Comparison of ENCODE assay signal across 20 cellular contexts in genomic region chr9:12060811-12061210, GRCh38.
DNase-seq lines count a peak whose midpoint lies in the region; ATAC-seq, FAIRE-seq and TF ChIP-seq lines count a peak whose summit lies in the region.
"Had no signal": no experiment of that assay in that cellular context is flagged by ENCODE, and none has a peak within 500 bp of the region (broad histone marks: within the 10 kb centered on the region; RNA-seq: fewer than 3 reads in every experiment).

No MANE protein-coding gene starts in this region.

- no peak overlapping the region for H3K4me3 Mint-ChIP-seq in activated T-helper 17 cell treated with anti-CD3 and anti-CD28 coated beads, Interleukin-2, amount 50 U/mL, for 72 hours
- H3K4me3 Mint-ChIP-seq: CD14-positive monocyte; CD4-positive, alpha-beta memory T cell; HFFc6 had no signal

- FAIRE-seq in HepG2 (lab: Jason Lieb, UNC), result no peak
- no peak for FAIRE-seq in bronchial epithelial cell (lab: Jason Lieb, UNC)
- FAIRE-seq: HTR-8/SVneo had no signal

- H3K4me2 ChIP-seq in HepG2 (ENCODE audit: low read depth, low read length), result no peak overlapping the region
- H3K4me2 ChIP-seq: BLaER1 had no signal

- CTCF ChIA-PET in HepG2 (lab: Yijun Ruan, JAX; ENCODE audit: low intra/inter-chr PET ratio, low total read pairs), result no interaction called here

- H3K27ac Mint-ChIP-seq in activated T-helper 17 cell treated with anti-CD3 and anti-CD28 coated beads, Interleukin-2, amount 50 U/mL, for 72 hours, result no peak overlapping the region
- H3K27ac Mint-ChIP-seq: CD14-positive monocyte; CD4-positive, alpha-beta memory T cell; HFFc6 had no signal

- intact Hi-C loops in HepG2 (cut with micrococcal nuclease; ENCODE audit: unreplicated experiment), result no loop called here

- no peaks in the 10 kb centered on the region for H3K79me2 ChIP-seq in HepG2 (ENCODE audit: insufficient read depth, low read length)

- DNase-seq in HepG2 (ENCODE audit: low spot score) (no peak), bronchial epithelial cell (ENCODE audit: low read depth) (peak; percentile 1), foreskin melanocyte (peak; percentile 36), SKM-1 (lab: John Stamatoyannopoulos, UW; ENCODE audit: unreplicated experiment) (no peak)
- no peak for DNase-seq in stimulated activated naive CD8-positive, alpha-beta T cell treated with anti-CD3 and anti-CD28 coated beads, Interleukin-15, Interleukin-2, amounts not matched to agents 100 U/mL and 50 U/mL, for 24 hours
- DNase-seq: 8988T; Calu3; CD4-positive, alpha-beta memory T cell; DMS79 treated with DMSO at 0.1 percent for 48 hours; GF-D8; GOT3; H7; HFFc6 had no signal

- POLR2A ChIA-PET in HepG2 (lab: Yijun Ruan, JAX), result no interaction called here

- TF ChIP-seq POLR2A in HepG2 (IDR thresholded peaks at IDR 0.05; ENCODE audit: insufficient read depth in 1 of 2, low read depth in 2 of 2, low read length in 2 of 2), result no peak

- peaks cover 24% of the 10 kb centered on the region for H3K9me3 Mint-ChIP-seq in activated T-helper 17 cell treated with anti-CD3 and anti-CD28 coated beads, Interleukin-2, amount 50 U/mL, for 72 hours

- TF ChIP-seq EP300 in HepG2 (IDR thresholded peaks at IDR 0.05; ENCODE audit: low read depth in 2 of 2, low read length in 2 of 2), result no peak
- TF ChIP-seq EP300 in HepG2 (CRISPR knock-in tag; IDR thresholded peaks at IDR 0.05; ENCODE audit: borderline replicate concordance), result no peak

- H3K4me1 ChIP-seq in liver (ENCODE audit: control insufficient read depth in 4 of 4, insufficient read depth in 4 of 4, low read length in 3 of 4) (no peaks in the 10 kb centered on the region), HepG2 (ENCODE audit: insufficient read depth, low read length) (no peaks in the 10 kb centered on the region)
- H3K4me1 ChIP-seq: BLaER1 had no signal

- H3K9ac ChIP-seq in liver (ENCODE audit: low read depth in 1 of 2, low read length in 2 of 2) (no peak overlapping the region), HepG2 (ENCODE audit: insufficient read depth, low read depth, low read length) (no peak overlapping the region)
- H3K9ac ChIP-seq: BLaER1 had no signal

- no peaks in the 10 kb centered on the region for H3K27me3 ChIP-seq in liver (ENCODE audit: control insufficient read depth in 4 of 4, insufficient read depth in 4 of 4, low read length in 3 of 4)
- H3K27me3 ChIP-seq in HepG2 (ENCODE audit: control insufficient read depth in 1 of 2, insufficient read depth in 2 of 2, low read length in 2 of 2), result no peaks in the 10 kb centered on the region
- no peaks in the 10 kb centered on the region for H3K27me3 ChIP-seq in bronchial epithelial cell (ENCODE audit: control insufficient read depth, insufficient read depth, low read length)
- H3K27me3 ChIP-seq: BLaER1 had no signal

- H3K9me3 ChIP-seq in liver (ENCODE audit: control insufficient read depth in 4 of 4, low read length in 3 of 4) (no peaks in the 10 kb centered on the region), HepG2 (ENCODE audit: low read length) (peaks cover 88% of the 10 kb centered on the region)
- H3K9me3 ChIP-seq: BLaER1 had no signal

- in situ Hi-C loops in HepG2 (cut with HindIII; ENCODE audit: extremely low pct_ligation_motif_present, low pct_unique_long_range_greater_than_20kb), result no loop called here

- TF ChIP-seq RAD21 in liver (IDR thresholded peaks at IDR 0.05), result no peak
- TF ChIP-seq RAD21 in HepG2 (CRISPR knock-in tag; IDR thresholded peaks at IDR 0.05), result no peak

- ATAC-seq in HepG2, result no peak
- ATAC-seq in stimulated activated naive CD8-positive, alpha-beta T cell treated with anti-CD3 and anti-CD28 coated beads, Interleukin-15, Interleukin-2, amounts not matched to agents 100 U/mL and 50 U/mL, for 24 hours, result no peak
- ATAC-seq in activated T-helper 17 cell treated with anti-CD3 and anti-CD28 coated beads, Interleukin-2, amount 50 U/mL, for 72 hours (replicated peaks), result no peak
- ATAC-seq: HCT116 had no signal

- H3K36me3 ChIP-seq in liver (ENCODE audit: control insufficient read depth in 4 of 4, insufficient read depth in 3 of 4, low read depth in 1 of 4, low read length in 3 of 4), result no peaks in the 10 kb centered on the region
- H3K36me3 ChIP-seq in HepG2 (replicated peaks in 1 of 2; ENCODE audit: control insufficient read depth in 1 of 2, insufficient read depth in 2 of 2, low read length in 2 of 2), result no peaks in the 10 kb centered on the region
- no peaks in the 10 kb centered on the region for H3K36me3 ChIP-seq in bronchial epithelial cell (ENCODE audit: control insufficient read depth, insufficient read depth, low read length)
- H3K36me3 ChIP-seq: BLaER1 had no signal

- no TSS peak for BruUV-seq in HepG2 (replicated peaks; lab: Mats Ljungman, UMichigan)

- 43% methylated on average over 2 of the region's 2 CpGs for WGBS in liver
- 5% methylated on average over 2 of the region's 2 CpGs for WGBS in HepG2 (ENCODE audit: low lambda C conversion rate)

- no peaks in the 10 kb centered on the region for H3K27me3 Mint-ChIP-seq in activated T-helper 17 cell treated with anti-CD3 and anti-CD28 coated beads, Interleukin-2, amount 50 U/mL, for 72 hours
- H3K27me3 Mint-ChIP-seq: CD4-positive, alpha-beta memory T cell had no signal

- no peak overlapping the region for H3K27ac ChIP-seq in liver (ENCODE audit: low read depth in 1 of 2, low read length in 2 of 2)
- no peak overlapping the region for H3K27ac ChIP-seq in HepG2 (ENCODE audit: extremely low read length, insufficient read depth, low read length)
- H3K27ac ChIP-seq: BLaER1, HL-60 had no signal

- no peaks in the 10 kb centered on the region for H4K20me1 ChIP-seq in HepG2 (ENCODE audit: insufficient read depth, low read length)
- H4K20me1 ChIP-seq: BLaER1 had no signal

- no peak overlapping the region for H2AFZ ChIP-seq in HepG2 (ENCODE audit: low read length)

- H3K36me3 Mint-ChIP-seq in activated T-helper 17 cell treated with anti-CD3 and anti-CD28 coated beads, Interleukin-2, amount 50 U/mL, for 72 hours (ENCODE audit: low read depth), result no peaks in the 10 kb centered on the region
- H3K36me3 Mint-ChIP-seq: CD14-positive monocyte; CD4-positive, alpha-beta memory T cell had no signal

- H3K4me3 ChIP-seq in liver (ENCODE audit: low read depth in 1 of 3, low read length in 3 of 3) (no peak overlapping the region), HepG2 (replicated peaks in 1 of 3; ENCODE audit: insufficient read depth in 1 of 3, low read depth in 2 of 3, low read length in 3 of 3) (no peak overlapping the region), bronchial epithelial cell (ENCODE audit: low read depth, low read length) (no peak overlapping the region)
- H3K4me3 ChIP-seq: BLaER1 had no signal

- H3K4me1 Mint-ChIP-seq in activated T-helper 17 cell treated with anti-CD3 and anti-CD28 coated beads, Interleukin-2, amount 50 U/mL, for 72 hours, result no peaks in the 10 kb centered on the region
- H3K4me1 Mint-ChIP-seq: CD14-positive monocyte; CD4-positive, alpha-beta memory T cell had no signal

- TF ChIP-seq CTCF in liver (IDR thresholded peaks at IDR 0.05; ENCODE audit: low read depth, low read length, missing input control) (no peak), HepG2 (CRISPR knock-in tag; IDR thresholded peaks at IDR 0.05) (no peak), bronchial epithelial cell (IDR thresholded peaks at IDR 0.05; ENCODE audit: insufficient read depth, low read length, severe bottlenecking) (no peak)

TF ChIP-seq in liver, 16 proteins besides CTCF, POLR2A, EP300 and RAD21 (continues in another document):
- TF ChIP-seq MAX (IDR thresholded peaks at IDR 0.05) (no peak), NR2F2 (IDR thresholded peaks at IDR 0.05) (peak; percentile 40), FOXA1 (IDR thresholded peaks at IDR 0.05) (no peak), ZBTB33 (IDR thresholded peaks at IDR 0.05) (no peak)

TF ChIP-seq in HepG2, 621 proteins besides CTCF, POLR2A, EP300 and RAD21 (continues in another document):
- TF ChIP-seq, protein P1, sequence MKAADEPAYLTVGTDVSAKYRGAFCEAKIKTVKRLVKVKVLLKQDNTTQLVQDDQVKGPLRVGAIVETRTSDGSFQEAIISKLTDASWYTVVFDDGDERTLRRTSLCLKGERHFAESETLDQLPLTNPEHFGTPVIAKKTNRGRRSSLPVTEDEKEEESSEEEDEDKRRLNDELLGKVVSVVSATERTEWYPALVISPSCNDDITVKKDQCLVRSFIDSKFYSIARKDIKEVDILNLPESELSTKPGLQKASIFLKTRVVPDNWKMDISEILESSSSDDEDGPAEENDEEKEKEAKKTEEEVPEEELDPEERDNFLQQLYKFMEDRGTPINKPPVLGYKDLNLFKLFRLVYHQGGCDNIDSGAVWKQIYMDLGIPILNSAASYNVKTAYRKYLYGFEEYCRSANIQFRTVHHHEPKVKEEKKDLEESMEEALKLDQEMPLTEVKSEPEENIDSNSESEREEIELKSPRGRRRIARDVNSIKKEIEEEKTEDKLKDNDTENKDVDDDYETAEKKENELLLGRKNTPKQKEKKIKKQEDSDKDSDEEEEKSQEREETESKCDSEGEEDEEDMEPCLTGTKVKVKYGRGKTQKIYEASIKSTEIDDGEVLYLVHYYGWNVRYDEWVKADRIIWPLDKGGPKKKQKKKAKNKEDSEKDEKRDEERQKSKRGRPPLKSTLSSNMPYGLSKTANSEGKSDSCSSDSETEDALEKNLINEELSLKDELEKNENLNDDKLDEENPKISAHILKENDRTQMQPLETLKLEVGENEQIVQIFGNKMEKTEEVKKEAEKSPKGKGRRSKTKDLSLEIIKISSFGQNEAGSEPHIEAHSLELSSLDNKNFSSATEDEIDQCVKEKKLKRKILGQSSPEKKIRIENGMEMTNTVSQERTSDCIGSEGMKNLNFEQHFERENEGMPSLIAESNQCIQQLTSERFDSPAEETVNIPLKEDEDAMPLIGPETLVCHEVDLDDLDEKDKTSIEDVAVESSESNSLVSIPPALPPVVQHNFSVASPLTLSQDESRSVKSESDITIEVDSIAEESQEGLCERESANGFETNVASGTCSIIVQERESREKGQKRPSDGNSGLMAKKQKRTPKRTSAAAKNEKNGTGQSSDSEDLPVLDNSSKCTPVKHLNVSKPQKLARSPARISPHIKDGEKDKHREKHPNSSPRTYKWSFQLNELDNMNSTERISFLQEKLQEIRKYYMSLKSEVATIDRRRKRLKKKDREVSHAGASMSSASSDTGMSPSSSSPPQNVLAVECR (CRISPR knock-in tag; IDR thresholded peaks at IDR 0.05; ENCODE audit: borderline replicate concordance), result no peak
- TF ChIP-seq HIC2 (CRISPR knock-in tag; IDR thresholded peaks at IDR 0.05; ENCODE audit: low read depth) (no peak), ZNF557 (CRISPR knock-in tag; IDR thresholded peaks at IDR 0.05) (no peak)

Comparison
In these comparisons a context has a peak if more than half of its experiments do, and no peak if none do; other contexts are left out.
1. DNase-seq: peak in bronchial epithelial cell (single experiment) and foreskin melanocyte (single experiment); none in HepG2 (single experiment), SKM-1 (single experiment) and stimulated activated naive CD8-positive, alpha-beta T cell treated with anti-CD3 and anti-CD28 coated beads, Interleukin-15, Interleukin-2, amounts not matched to agents 100 U/mL and 50 U/mL, for 24 hours (single experiment).